6 cellular contexts compared by ENCODE assay signal in the genomic region with DNA sequence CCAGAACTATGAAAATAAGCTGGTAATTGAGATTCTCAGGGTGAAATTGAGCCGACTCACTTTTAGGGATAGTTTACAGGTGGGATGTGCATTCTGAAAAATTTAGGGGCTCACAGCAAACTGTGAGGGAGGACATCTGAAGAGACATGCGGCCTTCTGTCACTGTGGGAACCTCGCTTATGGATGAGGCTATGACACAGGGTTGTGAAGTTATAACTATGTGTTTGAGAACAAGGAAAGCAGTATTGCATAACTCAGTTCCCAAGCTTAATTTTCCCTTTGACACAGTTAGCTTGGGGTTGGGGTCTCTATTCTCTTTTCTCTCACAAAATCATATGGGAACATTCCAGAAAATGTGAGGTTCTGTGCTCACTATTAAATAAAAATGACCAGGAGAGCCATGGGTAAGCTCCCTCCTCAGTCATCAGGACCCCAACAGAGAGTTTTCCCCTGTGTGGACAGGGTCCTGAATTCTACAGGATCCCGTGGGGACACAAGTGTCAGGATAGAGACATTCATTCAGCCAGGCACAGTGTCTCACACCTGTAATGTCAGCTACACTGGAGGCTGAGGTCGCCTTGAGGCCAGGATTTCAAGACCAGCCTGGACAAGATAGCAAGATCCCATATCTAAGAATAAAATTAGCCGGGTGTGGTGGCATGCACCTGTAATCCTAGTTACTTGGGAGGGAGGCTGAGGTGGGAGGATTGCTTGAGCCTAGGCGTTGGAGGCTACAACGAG.
DNase-seq lines count a peak whose midpoint lies in the region; ATAC-seq and TF ChIP-seq lines count a peak whose summit lies in the region.
"Not testable (repeated sequence)": the region's sequence is repeated elsewhere in the genome, so short reads cannot be mapped to it uniquely, and the experiment has no call there.

No MANE protein-coding gene starts in this region.

- H3F3A ChIP-seq in GM23338 (replicated peaks; ENCODE audit: low read depth), result peaks cover 13% of the 10 kb centered on the region

- intact Hi-C loops in activated CD4-positive, alpha-beta T cell treated with anti-CD3 and anti-CD28 coated beads, Interleukin-2, amount 10 ng/mL, durations not matched to agents 24 days and 14 days (cut with micrococcal nuclease), result not testable (repeated sequence)

- H3K4me1 ChIP-seq in GM23338 (ENCODE audit: insufficient read depth); iPS-20b (ENCODE audit: insufficient read depth, low read length): not testable (repeated sequence)

- not testable (repeated sequence) for H4K20me1 ChIP-seq in GM23338 (replicated peaks; ENCODE audit: insufficient read depth)

- not testable (repeated sequence) for H3K4me1 Mint-ChIP-seq in GM23338; activated CD4-positive, alpha-beta T cell treated with anti-CD3 and anti-CD28 coated beads, Interleukin-2, amount 10 ng/mL, durations not matched to agents 24 days and 14 days

- not testable (repeated sequence) for H3K9ac ChIP-seq in iPS-20b (ENCODE audit: low read depth, low read length)

- peaks cover 89% of the 10 kb centered on the region for H3K9me3 Mint-ChIP-seq in GM23338
- H3K9me3 Mint-ChIP-seq in activated CD4-positive, alpha-beta T cell treated with anti-CD3 and anti-CD28 coated beads, Interleukin-2, amount 10 ng/mL, durations not matched to agents 24 days and 14 days, result peaks cover 31% of the 10 kb centered on the region

- not testable (repeated sequence) for H2AFZ ChIP-seq in GM23338

- H3K9me2 ChIP-seq in GM23338 (ENCODE audit: insufficient read depth), result not testable (repeated sequence)

- not testable (repeated sequence) for TF ChIP-seq CTCF in GM23338 (conservative IDR thresholded peaks at IDR 0.05; ENCODE audit: low read depth in 2 of 2)

- peaks cover 28% of the 10 kb centered on the region for H3K36me3 ChIP-seq in GM23338 (ENCODE audit: insufficient read depth)
- H3K36me3 ChIP-seq in iPS-20b (ENCODE audit: insufficient read depth, low read depth, low read length), result not testable (repeated sequence)

- H3K4me2 ChIP-seq in GM23338, result not testable (repeated sequence)

- H3K27me3 Mint-ChIP-seq in GM23338 (ENCODE audit: insufficient read depth, low read depth, poor library complexity), result peaks cover 22% of the 10 kb centered on the region
- H3K27me3 Mint-ChIP-seq in activated CD4-positive, alpha-beta T cell treated with anti-CD3 and anti-CD28 coated beads, Interleukin-2, amount 10 ng/mL, durations not matched to agents 24 days and 14 days, result not testable (repeated sequence)

- peaks cover 80% of the 10 kb centered on the region for H3K9me3 ChIP-seq in iPS-20b (ENCODE audit: insufficient read depth, low read depth, low read length)

- H3K27me3 ChIP-seq in GM23338 (ENCODE audit: insufficient read depth); iPS-20b (ENCODE audit: insufficient read depth, low read length): not testable (repeated sequence)

- not testable (repeated sequence) for H3K27ac ChIP-seq in GM23338 (ENCODE audit: low read depth); iPS-20b (ENCODE audit: low read length)

- H3K36me3 Mint-ChIP-seq in GM23338 (ENCODE audit: low read depth), result peaks cover 67% of the 10 kb centered on the region
- not testable (repeated sequence) for H3K36me3 Mint-ChIP-seq in activated CD4-positive, alpha-beta T cell treated with anti-CD3 and anti-CD28 coated beads, Interleukin-2, amount 10 ng/mL, durations not matched to agents 24 days and 14 days (ENCODE audit: low read depth)

- not testable (repeated sequence) for DNase-seq in GM23338 (ENCODE audit: low spot score)
- DNase-seq in NAMALWA (ENCODE audit: low spot score), result peak; percentile 23
- peak; percentile 54 for DNase-seq in activated CD4-positive, alpha-beta T cell treated with anti-CD3 and anti-CD28 coated beads, Interleukin-2, amount 10 ng/mL, durations not matched to agents 24 days and 14 days
- peak; percentile 11 for DNase-seq in epidermal melanocyte (ENCODE audit: insufficient read length, low spot score)
- DNase-seq in mesenteric fat pad (ENCODE audit: low spot score), result peak; percentile 90

- ATAC-seq in GM23338, result not testable (repeated sequence)

- not testable (repeated sequence) for H3K4me3 Mint-ChIP-seq in GM23338; activated CD4-positive, alpha-beta T cell treated with anti-CD3 and anti-CD28 coated beads, Interleukin-2, amount 10 ng/mL, durations not matched to agents 24 days and 14 days

- H3K79me2 ChIP-seq in GM23338 (replicated peaks; ENCODE audit: insufficient read depth), result not testable (repeated sequence)

- H3K27ac Mint-ChIP-seq in GM23338; activated CD4-positive, alpha-beta T cell treated with anti-CD3 and anti-CD28 coated beads, Interleukin-2, amount 10 ng/mL, durations not matched to agents 24 days and 14 days: not testable (repeated sequence)

- H3K4me3 ChIP-seq in GM23338 (peak overlapping the region; percentile 19; the same call in 1 of the 2 replicates), iPS-20b (ENCODE audit: low read length) (0 out of 2 replicates have a peak overlapping the region, but pooled peaks have one; percentile 22)
